ENCODE assay signal across 11 cellular contexts in the genomic region with DNA sequence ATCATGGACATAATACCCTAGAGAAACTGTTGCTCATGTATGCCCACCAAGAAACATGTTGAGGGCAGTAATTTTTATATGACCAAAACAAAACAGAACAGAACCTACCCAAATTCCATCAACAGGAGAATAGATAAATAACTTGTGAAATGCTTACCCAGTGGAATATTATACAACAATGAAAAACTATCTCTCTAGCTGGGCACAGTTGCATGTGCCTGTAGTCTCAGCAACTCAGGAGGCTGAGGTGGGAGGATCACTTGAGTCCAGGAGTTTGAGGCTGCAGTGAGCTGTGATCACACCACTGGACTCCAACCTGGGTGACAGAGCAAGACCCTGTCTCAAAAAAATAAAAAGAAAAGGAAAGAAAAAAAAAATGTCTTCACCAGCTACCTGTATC. TPM values are rescaled to one million over a fixed set of nuclear protein-coding genes. Genes with fewer than 3 reads are reported as not detected.
"Had no signal": no experiment of that assay in that cellular context is flagged by ENCODE, and none has a peak within 500 bp of the region (broad histone marks: within the 10 kb centered on the region; RNA-seq: fewer than 3 reads in every experiment).

No MANE protein-coding gene starts in this region.

- H3K9me3 ChIP-seq: HAP-1 had no signal

- H3K9me3 Mint-ChIP-seq: HFFc6 had no signal

- FAIRE-seq: H1, H54 had no signal

- H3K9ac ChIP-seq: GM23248 had no signal

- ATAC-seq: GM23338, HCT116 had no signal

- H2AFZ ChIP-seq: GM23248, GM23338 had no signal

- H3K4me1 ChIP-seq: HAP-1 had no signal

- H3K4me3 Mint-ChIP-seq: GM23338, H9, HFFc6 had no signal

- H3K4me3 ChIP-seq: GM23248, GM23338, HAP-1 had no signal

- H3K36me3 ChIP-seq: HAP-1 had no signal

- DNase-seq: GM23248, GOT3, H9, HCEC 1CT, HFFc6 had no signal

- H3K4me1 Mint-ChIP-seq: GM23338, H9 had no signal

- H3K27ac ChIP-seq: GM23248 had no signal

- H3K4me2 ChIP-seq: GM23338 had no signal

- H3K27ac Mint-ChIP-seq: GM23338, H9, HFFc6 had no signal

RNA-seq across cellular contexts. Expression of gene RCSD1, which starts 37.6 kb away (rescaled TPM):
- total RNA-seq: H4, HFFc6 had no signal
